ENCODE assay signal across 18 cellular contexts in genomic region chr6:12336121-12336971, GRCh38. TPM values are rescaled to one million over a fixed set of nuclear protein-coding genes. Genes with fewer than 3 reads are reported as not detected.
A peak's percentile ranks its signal among the peaks of the same experiment; 100 is the strongest.
DNase-seq lines count a peak whose midpoint lies in the region; ATAC-seq and TF ChIP-seq lines count a peak whose summit lies in the region.
"Had no signal": no experiment of that assay in that cellular context is flagged by ENCODE, and none has a peak within 500 bp of the region (broad histone marks: within the 10 kb centered on the region; RNA-seq: fewer than 3 reads in every experiment).

No MANE protein-coding gene starts in this region.

- H3K27ac ChIP-seq in body of pancreas (peak overlapping the region; percentile 35 to 95 (median 94)), smooth muscle cell (ENCODE audit: low read depth) (peak overlapping the region; percentile 6)
- H3K27ac ChIP-seq: thyroid gland, WERI-Rb-1 had no signal

- no peaks in the 10 kb centered on the region for H3K36me3 ChIP-seq in body of pancreas (replicated peaks in 1 of 2; ENCODE audit: insufficient read depth in 1 of 2, low read depth in 2 of 2)
- H3K36me3 ChIP-seq in smooth muscle cell (ENCODE audit: low read depth), result no peaks in the 10 kb centered on the region
- H3K36me3 ChIP-seq: BLaER1 treated with 17β-estradiol and CSF1 and Interleukin-3, amounts not matched to agents 10 nM and 100 nM; thyroid gland; WERI-Rb-1 had no signal

- H3K4me2 ChIP-seq in smooth muscle cell, result peak overlapping the region; percentile 33

- H3K9me3 ChIP-seq in body of pancreas (no peaks in the 10 kb centered on the region), smooth muscle cell (replicated peaks; ENCODE audit: low read depth) (no peaks in the 10 kb centered on the region)
- H3K9me3 ChIP-seq: thyroid gland had no signal

- H2AFZ ChIP-seq in smooth muscle cell (ENCODE audit: low read depth), result no peak overlapping the region

- no peak overlapping the region for H3K4me3 ChIP-seq in body of pancreas
- no peak overlapping the region for H3K4me3 ChIP-seq in smooth muscle cell
- H3K4me3 ChIP-seq: BLaER1 treated with 17β-estradiol and CSF1 and Interleukin-3, amounts not matched to agents 10 nM and 100 nM; thyroid gland had no signal

- intact Hi-C loops in body of pancreas (cut with DNase I), result no loop called here

- H3K27me3 ChIP-seq in body of pancreas, result no peaks in the 10 kb centered on the region
- H3K27me3 ChIP-seq in smooth muscle cell (ENCODE audit: low read depth), result no peaks in the 10 kb centered on the region
- H3K27me3 ChIP-seq: BLaER1 treated with 17β-estradiol and CSF1 and Interleukin-3, amounts not matched to agents 10 nM and 100 nM; thyroid gland had no signal

- DNase-seq in GM20000 (ENCODE audit: low spot score) (peak; percentile 56), body of pancreas (peak in 1 of 4 donors; percentile 39), smooth muscle cell (lab: John Stamatoyannopoulos, UW; ENCODE audit: unreplicated experiment) (no peak), iPS-NIHi11 (ENCODE audit: low spot score) (no peak), occipital lobe (lab: John Stamatoyannopoulos, UW) (no peak)
- DNase-seq: activated CD8-positive, alpha-beta memory T cell treated with anti-CD3 and anti-CD28 coated beads for 24 hours; cerebellar nuclear complex; HFFc6; stimulated activated CD4-positive, alpha-beta T cell treated with anti-CD3 and anti-CD28 coated beads, Interleukin-2, amount 100 ng/mL, for 48 hours; stimulated activated CD8-positive, alpha-beta memory T cell treated with anti-CD3 and anti-CD28 coated beads, Interleukin-4, amount 100 ng/mL, for 48 hours; T-cell; thyroid gland; WERI-Rb-1 had no signal

- no peak for TF ChIP-seq POLR2A in body of pancreas (IDR thresholded peaks at IDR 0.05)

- H3K4me1 ChIP-seq in body of pancreas, result peaks cover 74% of the 10 kb centered on the region
- peaks cover 11% of the 10 kb centered on the region for H3K4me1 ChIP-seq in smooth muscle cell (ENCODE audit: low read depth)
- H3K4me1 ChIP-seq: thyroid gland had no signal

- TF ChIP-seq CTCF in GM20000 (IDR thresholded peaks at IDR 0.05; ENCODE audit: extremely low read depth, missing control alignments) (no peak), body of pancreas (IDR thresholded peaks at IDR 0.05) (no peak), smooth muscle cell (IDR thresholded peaks at IDR 0.05; ENCODE audit: borderline replicate concordance, insufficient read depth, poor library complexity, severe bottlenecking) (no peak)

- ATAC-seq in HG03354 (IDR thresholded peaks at IDR 0.05; ENCODE audit: poor library complexity, severe bottlenecking, unreplicated experiment), result peak; percentile 40
- no peak for ATAC-seq in body of pancreas
- ATAC-seq in SK-N-SH treated with all-trans-retinoic acid at 6 μM for 48 hours, result no peak
- no peak for ATAC-seq in HG03469 (IDR thresholded peaks at IDR 0.05; ENCODE audit: unreplicated experiment)
- ATAC-seq: T-cell had no signal

- no peaks in the 10 kb centered on the region for H3K79me2 ChIP-seq in smooth muscle cell (ENCODE audit: low read depth)

- WGBS in body of pancreas, 2 donors, result 27 to 29% methylated on average over 5 of the region's 5 CpGs
- 60% methylated on average over 5 of the region's 5 CpGs for WGBS in smooth muscle cell (ENCODE audit: low lambda C conversion rate)

- H3K9ac ChIP-seq in smooth muscle cell (ENCODE audit: low read depth), result peak overlapping the region; percentile 48
- H3K9ac ChIP-seq: BLaER1 treated with 17β-estradiol and CSF1 and Interleukin-3, amounts not matched to agents 10 nM and 100 nM had no signal

- no peaks in the 10 kb centered on the region for H4K20me1 ChIP-seq in smooth muscle cell (ENCODE audit: low read depth)
- H4K20me1 ChIP-seq: BLaER1 treated with 17β-estradiol and CSF1 and Interleukin-3, amounts not matched to agents 10 nM and 100 nM had no signal

- peaks cover 4% of the 10 kb centered on the region for H3F3A ChIP-seq in smooth muscle cell (ENCODE audit: low read depth)

TF ChIP-seq in SK-N-SH treated with all-trans-retinoic acid at 6 μM for 48 hours, 23 proteins besides CTCF, POLR2A, EP300 and RAD21:
- TF ChIP-seq OSR1 (CRISPR knock-in tag; IDR thresholded peaks at IDR 0.05) (no peak), ARNTL (CRISPR knock-in tag; IDR thresholded peaks at IDR 0.05; ENCODE audit: borderline replicate concordance, low read depth) (no peak), CREB5 (CRISPR knock-in tag; IDR thresholded peaks at IDR 0.05; ENCODE audit: low read depth) (no peak), ZNF70 (CRISPR knock-in tag; IDR thresholded peaks at IDR 0.05) (no peak), TCF4 (CRISPR knock-in tag; IDR thresholded peaks at IDR 0.05; ENCODE audit: borderline replicate concordance) (no peak), ZFP3 (CRISPR knock-in tag; IDR thresholded peaks at IDR 0.05) (no peak), ZFP30 (CRISPR knock-in tag; IDR thresholded peaks at IDR 0.05) (no peak), SNAI2 (CRISPR knock-in tag; IDR thresholded peaks at IDR 0.05) (no peak), ISL1 (CRISPR knock-in tag; IDR thresholded peaks at IDR 0.05) (no peak), POU6F1 (CRISPR knock-in tag; IDR thresholded peaks at IDR 0.05; ENCODE audit: borderline replicate concordance, low read depth) (no peak)

RNA-seq across cellular contexts. Expression of gene EDN1, which starts 46.2 kb away (rescaled TPM):
- 10 to 100 TPM in 1 of 2 donors, under 1 TPM in 1; 0.66 to 19.7 TPM for total RNA-seq in body of pancreas
- 20.0 and 22.0 TPM in 2 replicates for total RNA-seq in smooth muscle cell
- 8.2 and 18.6 TPM in 2 replicates for polyA plus RNA-seq in smooth muscle cell
- 5.9 TPM for total RNA-seq in occipital lobe
- polyA plus RNA-seq: IgD-negative memory B cell had no signal
